In genomic region chr3:12139111-12139511, GRCh38 we compare ENCODE assay signal across 9 cellular contexts. TPM values are rescaled to one million over a fixed set of nuclear protein-coding genes. Genes with fewer than 3 reads are reported as not detected.
DNase-seq lines count a peak whose midpoint lies in the region; ATAC-seq and TF ChIP-seq lines count a peak whose summit lies in the region.
"Had no signal": no experiment of that assay in that cellular context is flagged by ENCODE, and none has a peak within 500 bp of the region (broad histone marks: within the 10 kb centered on the region; RNA-seq: fewer than 3 reads in every experiment).

No MANE protein-coding gene starts in this region.

- H4K20me1 ChIP-seq in OCI-LY3 (ENCODE audit: insufficient read depth, low read length) = no peaks in the 10 kb centered on the region

- H3K23ac ChIP-seq in trophoblast cell (ENCODE audit: low read length) = no peak overlapping the region

- no peaks in the 10 kb centered on the region for H3K9me3 ChIP-seq in OCI-LY3 (ENCODE audit: insufficient read depth, low read length)
- no peaks in the 10 kb centered on the region for H3K9me3 ChIP-seq in trophoblast cell (ENCODE audit: insufficient read depth, low read depth, low read length)

- H3K79me2 ChIP-seq in OCI-LY3 (ENCODE audit: low read length) = no peaks in the 10 kb centered on the region
- no peaks in the 10 kb centered on the region for H3K79me2 ChIP-seq in trophoblast cell (ENCODE audit: control insufficient read depth, insufficient read depth, low read length, poor library complexity)

- no peak overlapping the region for H3K9ac ChIP-seq in OCI-LY3 (ENCODE audit: low read length)
- H3K9ac ChIP-seq in trophoblast cell (ENCODE audit: low read length) = no peak overlapping the region

- H3K4me2 ChIP-seq in OCI-LY3 (ENCODE audit: low read length) (no peak overlapping the region), trophoblast cell (ENCODE audit: low read length) (no peak overlapping the region)

- H3K4me1 ChIP-seq in OCI-LY3 (ENCODE audit: low read length) = no peaks in the 10 kb centered on the region
- H3K4me1 ChIP-seq in trophoblast cell (ENCODE audit: control insufficient read depth in 1 of 2, insufficient read depth in 2 of 2, low read length in 2 of 2) = peaks cover 2 to 3% of the 10 kb centered on the region in 2 experiments

- peak; percentile 44 for ATAC-seq in esophagus mucosa
- ATAC-seq in HG02885 (IDR thresholded peaks at IDR 0.05; ENCODE audit: poor library complexity, unreplicated experiment) = no peak

- no peak overlapping the region for H3K14ac ChIP-seq in trophoblast cell (ENCODE audit: low read length)

- DNase-seq in activated CD4-positive, alpha-beta T cell treated with anti-CD3 and anti-CD28 coated beads for 48 hours = peak; percentile 49
- no peak for DNase-seq in activated CD4-positive, alpha-beta T cell treated with anti-CD3 and anti-CD28 coated beads for 4 hours
- DNase-seq in trophoblast cell (peak; percentile 28 to 67), GM10266 (ENCODE audit: extremely low spot score) (no peak), superior temporal gyrus (ENCODE audit: extremely low spot score) (no peak)

- H2AFZ ChIP-seq in OCI-LY3 (ENCODE audit: low read depth, low read length) (no peak overlapping the region), trophoblast cell (ENCODE audit: insufficient read depth, low read length, poor library complexity) (no peak overlapping the region)

- no peak overlapping the region for H4K12ac ChIP-seq in trophoblast cell (ENCODE audit: low read depth, low read length)

- TF ChIP-seq CTCF in OCI-LY3 (IDR thresholded peaks at IDR 0.05; ENCODE audit: low read depth, low read length) = peak; percentile 49
- no peak for TF ChIP-seq CTCF in GM10266 (IDR thresholded peaks at IDR 0.05; ENCODE audit: control insufficient read depth, insufficient read depth, low read depth, missing control alignments)

- H3K4ac ChIP-seq in trophoblast cell (ENCODE audit: low read depth, low read length) = no peak overlapping the region

- no peak overlapping the region for H3K18ac ChIP-seq in trophoblast cell (ENCODE audit: low read length)

- H3K27ac ChIP-seq in OCI-LY3 (ENCODE audit: low read length) = no peak overlapping the region
- no peak overlapping the region for H3K27ac ChIP-seq in trophoblast cell (ENCODE audit: low read depth, low read length)

- H3K27me3 ChIP-seq in OCI-LY3 (ENCODE audit: low read depth, low read length) (peaks cover 26% of the 10 kb centered on the region), trophoblast cell (ENCODE audit: insufficient read depth, low read length) (no peaks in the 10 kb centered on the region)

- H4K91ac ChIP-seq in trophoblast cell (ENCODE audit: low read depth, low read length) = no peak overlapping the region

- no peak overlapping the region for H2BK12ac ChIP-seq in trophoblast cell (ENCODE audit: low read length)

- no peaks in the 10 kb centered on the region for H3K79me1 ChIP-seq in trophoblast cell (ENCODE audit: low read length)

- no peak overlapping the region for H2AK5ac ChIP-seq in trophoblast cell (ENCODE audit: low read length)

- H3K4me3 ChIP-seq in OCI-LY3 (ENCODE audit: low read length) (no peak overlapping the region), trophoblast cell (ENCODE audit: low read depth, low read length) (no peak overlapping the region)

- no peak overlapping the region for H2BK120ac ChIP-seq in trophoblast cell (ENCODE audit: insufficient read depth, low read length, poor library complexity)

- H4K8ac ChIP-seq in trophoblast cell (ENCODE audit: low read depth, low read length) = no peak overlapping the region

- H3K36me3 ChIP-seq in OCI-LY3 (replicated peaks; ENCODE audit: low read depth, low read length) (no peaks in the 10 kb centered on the region), trophoblast cell (ENCODE audit: control insufficient read depth in 1 of 2, insufficient read depth in 2 of 2, low read length in 2 of 2) (no peaks in the 10 kb centered on the region)

- no CpG with 5 or more reads among the region's 5 CpGs for WGBS in trophoblast cell (ENCODE audit: extremely low coverage, insufficient coverage, insufficient read length)

- no peak overlapping the region for H2BK5ac ChIP-seq in trophoblast cell (ENCODE audit: low read depth, low read length, poor library complexity)

RNA-seq across cellular contexts. Expression of gene TIMP4, which starts 19.6 kb away (rescaled TPM):
- 1.2 TPM for total RNA-seq in esophagus mucosa
- polyA plus RNA-seq in trophoblast cell (2013) = 9.0 and 10.2 TPM in 2 replicates
- total RNA-seq: activated CD8-positive, alpha-beta memory T cell treated with anti-CD3 and anti-CD28 coated beads for 36 hours had no signal

Comparison
In these comparisons a context has a peak if more than half of its experiments do, and no peak if none do; other contexts are left out.
1. DNase-seq: peak in activated CD4-positive, alpha-beta T cell treated with anti-CD3 and anti-CD28 coated beads for 48 hours (single experiment) and trophoblast cell (2 of 2); none in activated CD4-positive, alpha-beta T cell treated with anti-CD3 and anti-CD28 coated beads for 4 hours (0 of 2), GM10266 (single experiment) and superior temporal gyrus (single experiment).